ENCODE assay signal across 1 cellular context in genomic region chr3:161042023-161042501, GRCh38.
TF ChIP-seq lines count a peak whose summit lies in the region.

No MANE protein-coding gene starts in this region.

TF ChIP-seq in HepG2, 621 proteins besides CTCF, POLR2A, EP300 and RAD21 (continued from another document and continues in another):
- TF ChIP-seq AHDC1 (CRISPR knock-in tag; IDR thresholded peaks at IDR 0.05; ENCODE audit: borderline replicate concordance) (peak; percentile 56; the same call in 1 of the 2 replicates), NCOA1 (CRISPR knock-in tag; IDR thresholded peaks at IDR 0.05) (no peak), MAFF (IDR thresholded peaks at IDR 0.05; ENCODE audit: low read depth, low read length) (0 out of 2 replicates have a peak, but pooled peaks have one; percentile 21), RARA (CRISPR knock-in tag; IDR thresholded peaks at IDR 0.05) (no peak), SOX13 (IDR thresholded peaks at IDR 0.05) (no peak), SOX13 (CRISPR knock-in tag; conservative IDR thresholded peaks at IDR 0.05 in 1 of 2, IDR thresholded peaks at IDR 0.05 in 1 of 2) (peak in 1 of 2 experiments; percentile 63; a peak in 1 of 4 replicates), PITX1 (CRISPR knock-in tag; IDR thresholded peaks at IDR 0.05) (peak; percentile 34; the same call in 1 of the 2 replicates), SP5 (CRISPR knock-in tag; IDR thresholded peaks at IDR 0.05; ENCODE audit: borderline replicate concordance, low read depth) (no peak), SAFB2 (CRISPR knock-in tag; IDR thresholded peaks at IDR 0.05; ENCODE audit: borderline replicate concordance, low read depth) (no peak), KLF11 (CRISPR knock-in tag; IDR thresholded peaks at IDR 0.05) (no peak), THAP9 (CRISPR knock-in tag; IDR thresholded peaks at IDR 0.05; ENCODE audit: borderline replicate concordance) (no peak), SALL1 (CRISPR knock-in tag; IDR thresholded peaks at IDR 0.05) (peak; percentile 60), MAFK (conservative IDR thresholded peaks at IDR 0.05 in 1 of 2, IDR thresholded peaks at IDR 0.05 in 1 of 2; ENCODE audit: low read length in 2 of 2) (peak in 1 of 2 experiments; percentile 32; a peak in 1 of 4 replicates), SOX5 (CRISPR knock-in tag; IDR thresholded peaks at IDR 0.05; ENCODE audit: borderline replicate concordance) (peak; percentile 21; the same call in 1 of the 2 replicates), NR2F6 (IDR thresholded peaks at IDR 0.05) (peak; percentile 91), NR2F6 (CRISPR knock-in tag; IDR thresholded peaks at IDR 0.05) (peak; percentile 92), THAP7 (CRISPR knock-in tag; IDR thresholded peaks at IDR 0.05) (no peak), AKAP8 (CRISPR knock-in tag; IDR thresholded peaks at IDR 0.05) (no peak), HNF4A (CRISPR knock-in tag; IDR thresholded peaks at IDR 0.05) (peak; percentile 47; the same call in 1 of the 2 replicates), ATF2 (CRISPR knock-in tag; IDR thresholded peaks at IDR 0.05) (0 out of 2 replicates have a peak, but pooled peaks have one; percentile 25), LCORL (IDR thresholded peaks at IDR 0.05) (no peak), LCORL (CRISPR knock-in tag; IDR thresholded peaks at IDR 0.05) (0 out of 2 replicates have a peak, but pooled peaks have one; percentile 26), NBN (conservative IDR thresholded peaks at IDR 0.05) (no peak), SYNCRIP (IDR thresholded peaks at IDR 0.05; ENCODE audit: insufficient read depth, low read depth, low read length) (no peak), ZNF687 (CRISPR knock-in tag; IDR thresholded peaks at IDR 0.05) (no peak), AGO1 (IDR thresholded peaks at IDR 0.05; ENCODE audit: low read depth, low read length, poor library complexity, severe bottlenecking) (no peak), ZNF44 (CRISPR knock-in tag; IDR thresholded peaks at IDR 0.05) (no peak), NR2F1 (CRISPR knock-in tag; IDR thresholded peaks at IDR 0.05) (peak; percentile 64 to 71; a peak in 2 of 4 replicates), FOXA1 (IDR thresholded peaks at IDR 0.05) (no peak), FOXA1 (CRISPR knock-in tag; IDR thresholded peaks at IDR 0.05) (peak; percentile 51; the same call in 1 of the 2 replicates), ZFYVE20 (CRISPR knock-in tag; IDR thresholded peaks at IDR 0.05; ENCODE audit: borderline replicate concordance, low read depth) (no peak), CENPBD1 (CRISPR knock-in tag; IDR thresholded peaks at IDR 0.05; ENCODE audit: borderline replicate concordance, low read depth) (no peak), GTF2F1 (IDR thresholded peaks at IDR 0.05; ENCODE audit: low read length) (no peak), PAXIP1 (CRISPR knock-in tag; conservative IDR thresholded peaks at IDR 0.05) (peak; percentile 60), TEAD3 (CRISPR knock-in tag; optimal IDR thresholded peaks at IDR 0.05; ENCODE audit: borderline replicate concordance) (peak; percentile 80), MIER2 (CRISPR knock-in tag; IDR thresholded peaks at IDR 0.05) (peak; percentile 49; the same call in 1 of the 2 replicates), ZSCAN9 (CRISPR knock-in tag; IDR thresholded peaks at IDR 0.05; ENCODE audit: borderline replicate concordance) (peak; percentile 46; the same call in 1 of the 2 replicates), SNRNP70 (IDR thresholded peaks at IDR 0.05; ENCODE audit: low read depth, low read length) (no peak)
